12 cellular contexts compared by ENCODE assay signal in genomic region chr3:48470286-48470685, GRCh38. TPM values are rescaled to one million over a fixed set of nuclear protein-coding genes. Genes with fewer than 3 reads are reported as not detected.
DNase-seq lines count a peak whose midpoint lies in the region; ATAC-seq and TF ChIP-seq lines count a peak whose summit lies in the region.
"Had no signal": no experiment of that assay in that cellular context is flagged by ENCODE, and none has a peak within 500 bp of the region (broad histone marks: within the 10 kb centered on the region; RNA-seq: fewer than 3 reads in every experiment).

No MANE protein-coding gene starts in this region.

- no peak for ATAC-seq in esophagus mucosa

- no peak overlapping the region for H3K4me3 ChIP-seq in HUES6 (ENCODE audit: low read depth, low read length)
- H3K4me3 ChIP-seq in neural progenitor cell: no peak overlapping the region
- no peak overlapping the region for H3K4me3 ChIP-seq in foreskin fibroblast (ENCODE audit: low read depth in 1 of 2, low read length in 2 of 2)

- H3K9me3 Mint-ChIP-seq in chondrocyte (ENCODE audit: low read depth) (no peaks in the 10 kb centered on the region), neural progenitor cell (no peaks in the 10 kb centered on the region)

- H3F3A ChIP-seq in neural progenitor cell (ENCODE audit: low read depth): peaks cover 45% of the 10 kb centered on the region

- no peaks in the 10 kb centered on the region for H4K20me1 ChIP-seq in neural progenitor cell (ENCODE audit: low read depth)

- peak overlapping the region; percentile 42 for H3K4me2 ChIP-seq in neural progenitor cell

- H3K9me3 ChIP-seq in HUES6 (ENCODE audit: control insufficient read depth, insufficient read depth, low read depth, low read length) (no peaks in the 10 kb centered on the region), neural progenitor cell (ENCODE audit: low read depth) (no peaks in the 10 kb centered on the region)

- H2AFZ ChIP-seq in neural progenitor cell (replicated peaks): no peak overlapping the region

- H3K79me2 ChIP-seq in neural progenitor cell (ENCODE audit: low read depth): peaks cover 30% of the 10 kb centered on the region

- TF ChIP-seq CTCF in C4-2B (conservative IDR thresholded peaks at IDR 0.05) (no peak), chondrocyte (IDR thresholded peaks at IDR 0.05) (no peak), neural progenitor cell (IDR thresholded peaks at IDR 0.05) (no peak), foreskin fibroblast (IDR thresholded peaks at IDR 0.05; ENCODE audit: low read depth, low read length) (no peak)

- peak overlapping the region; percentile 66 for H3K27ac Mint-ChIP-seq in chondrocyte (ENCODE audit: unreplicated experiment)
- H3K27ac Mint-ChIP-seq in neural progenitor cell: peak overlapping the region; percentile 63

- H3K27me3 Mint-ChIP-seq in chondrocyte (ENCODE audit: low read depth): no peaks in the 10 kb centered on the region
- H3K27me3 Mint-ChIP-seq in neural progenitor cell (ENCODE audit: insufficient read depth, low read depth): no peaks in the 10 kb centered on the region

- H3K4me3 Mint-ChIP-seq in chondrocyte (ENCODE audit: unreplicated experiment) (no peak overlapping the region), neural progenitor cell (no peak overlapping the region)

- peaks cover 52% of the 10 kb centered on the region for H3K4me1 Mint-ChIP-seq in chondrocyte (ENCODE audit: low read depth)
- H3K4me1 Mint-ChIP-seq in neural progenitor cell: peaks cover 53% of the 10 kb centered on the region

- H3K4me1 ChIP-seq in HUES6 (ENCODE audit: control insufficient read depth, insufficient read depth, low read length) (peaks cover 40% of the 10 kb centered on the region), neural progenitor cell (peaks cover 39% of the 10 kb centered on the region)

- H3K36me3 ChIP-seq in HUES6 (ENCODE audit: control insufficient read depth, insufficient read depth, low read length): peaks cover 37% of the 10 kb centered on the region
- no peaks in the 10 kb centered on the region for H3K36me3 ChIP-seq in neural progenitor cell

- H3K9ac ChIP-seq in HUES6 (ENCODE audit: low read length) (peak overlapping the region; percentile 24), neural progenitor cell (peak overlapping the region; percentile 40)

- DNase-seq in chondrocyte (ENCODE audit: low spot score) (no peak), neural progenitor cell (ENCODE audit: low spot score) (no peak), NCI-H1417 (lab: John Stamatoyannopoulos, UW) (no peak), foreskin fibroblast (no peak), NCI-H2171 treated with DMSO at 0.1 percent for 48 hours (lab: John Stamatoyannopoulos, UW) (no peak)
- DNase-seq: caudate nucleus, hypothalamus, NCI-H524 treated with DMSO at 0.1 percent for 48 hours, nucleus accumbens had no signal

- H3K36me3 Mint-ChIP-seq in chondrocyte (ENCODE audit: low read depth) (peaks cover 19% of the 10 kb centered on the region), neural progenitor cell (peaks cover 16% of the 10 kb centered on the region)

- H3K27me3 ChIP-seq in HUES6 (ENCODE audit: control insufficient read depth, insufficient read depth, low read length): no peaks in the 10 kb centered on the region
- no peaks in the 10 kb centered on the region for H3K27me3 ChIP-seq in neural progenitor cell

- H3K27ac ChIP-seq in C4-2B (peak overlapping the region; percentile 27), HUES6 (ENCODE audit: low read depth, low read length) (no peak overlapping the region), neural progenitor cell (no peak overlapping the region)

RNA-seq across cellular contexts. Expression of gene ATRIP, which starts 23.7 kb away (rescaled TPM):
- total RNA-seq in chondrocyte (8.7 to 10.7 TPM (median 8.8 TPM) in 3 replicates), neural progenitor cell (ENCODE audit: low replicate concordance) (8.3 and 11.8 TPM in 2 replicates), esophagus mucosa (6.3 TPM)

RNA-seq across cellular contexts. Expression of gene TMA7, which starts 30.2 kb away (rescaled TPM):
- total RNA-seq in chondrocyte (184 to 243 TPM (median 184 TPM) in 3 replicates), neural progenitor cell (ENCODE audit: low replicate concordance) (472 and 510 TPM in 2 replicates), esophagus mucosa (244 TPM)

RNA-seq across cellular contexts. Expression of gene CCDC51, which starts 30.4 kb away (rescaled TPM):
- total RNA-seq in chondrocyte (13.3 to 25.8 TPM (median 23.9 TPM) in 3 replicates), neural progenitor cell (ENCODE audit: low replicate concordance) (13.9 and 22.0 TPM in 2 replicates), esophagus mucosa (15.3 TPM)

RNA-seq across cellular contexts. Expression of gene SHISA5, which starts 33.7 kb away (rescaled TPM):
- 162 to 188 TPM (median 188 TPM) in 3 replicates for total RNA-seq in chondrocyte
- total RNA-seq in neural progenitor cell (ENCODE audit: low replicate concordance): 54.8 and 133 TPM in 2 replicates
- 210 TPM for total RNA-seq in esophagus mucosa

RNA-seq across cellular contexts. Expression of gene PLXNB1, which starts 40.4 kb away (rescaled TPM):
- total RNA-seq in chondrocyte: 63.2 to 115 TPM (median 108 TPM) in 3 replicates
- total RNA-seq in neural progenitor cell (ENCODE audit: low replicate concordance): 53.6 and 142 TPM in 2 replicates
- 62.0 TPM for total RNA-seq in esophagus mucosa
